1 cellular context compared by ENCODE assay signal in genomic region chr14:24234095-24235020, GRCh38.
TF ChIP-seq lines count a peak whose summit lies in the region.

No MANE protein-coding gene starts in this region.

TF ChIP-seq in WTC11, 78 proteins besides CTCF, POLR2A, EP300 and RAD21 (continued from another document):
- TF ChIP-seq, protein P1, sequence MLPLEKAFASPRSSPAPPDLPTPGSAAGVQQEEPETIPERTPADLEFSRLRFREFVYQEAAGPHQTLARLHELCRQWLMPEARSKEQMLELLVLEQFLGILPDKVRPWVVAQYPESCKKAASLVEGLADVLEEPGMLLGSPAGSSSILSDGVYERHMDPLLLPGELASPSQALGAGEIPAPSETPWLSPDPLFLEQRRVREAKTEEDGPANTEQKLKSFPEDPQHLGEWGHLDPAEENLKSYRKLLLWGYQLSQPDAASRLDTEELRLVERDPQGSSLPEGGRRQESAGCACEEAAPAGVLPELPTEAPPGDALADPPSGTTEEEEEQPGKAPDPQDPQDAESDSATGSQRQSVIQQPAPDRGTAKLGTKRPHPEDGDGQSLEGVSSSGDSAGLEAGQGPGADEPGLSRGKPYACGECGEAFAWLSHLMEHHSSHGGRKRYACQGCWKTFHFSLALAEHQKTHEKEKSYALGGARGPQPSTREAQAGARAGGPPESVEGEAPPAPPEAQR (CRISPR knock-in tag; IDR thresholded peaks at IDR 0.05): no peak
- TF ChIP-seq, protein P2, sequence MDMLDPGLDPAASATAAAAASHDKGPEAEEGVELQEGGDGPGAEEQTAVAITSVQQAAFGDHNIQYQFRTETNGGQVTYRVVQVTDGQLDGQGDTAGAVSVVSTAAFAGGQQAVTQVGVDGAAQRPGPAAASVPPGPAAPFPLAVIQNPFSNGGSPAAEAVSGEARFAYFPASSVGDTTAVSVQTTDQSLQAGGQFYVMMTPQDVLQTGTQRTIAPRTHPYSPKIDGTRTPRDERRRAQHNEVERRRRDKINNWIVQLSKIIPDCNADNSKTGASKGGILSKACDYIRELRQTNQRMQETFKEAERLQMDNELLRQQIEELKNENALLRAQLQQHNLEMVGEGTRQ (CRISPR knock-in tag; IDR thresholded peaks at IDR 0.05): no peak
- TF ChIP-seq, protein P3, sequence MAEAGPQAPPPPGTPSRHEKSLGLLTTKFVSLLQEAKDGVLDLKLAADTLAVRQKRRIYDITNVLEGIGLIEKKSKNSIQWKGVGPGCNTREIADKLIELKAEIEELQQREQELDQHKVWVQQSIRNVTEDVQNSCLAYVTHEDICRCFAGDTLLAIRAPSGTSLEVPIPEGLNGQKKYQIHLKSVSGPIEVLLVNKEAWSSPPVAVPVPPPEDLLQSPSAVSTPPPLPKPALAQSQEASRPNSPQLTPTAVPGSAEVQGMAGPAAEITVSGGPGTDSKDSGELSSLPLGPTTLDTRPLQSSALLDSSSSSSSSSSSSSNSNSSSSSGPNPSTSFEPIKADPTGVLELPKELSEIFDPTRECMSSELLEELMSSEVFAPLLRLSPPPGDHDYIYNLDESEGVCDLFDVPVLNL (CRISPR knock-in tag; IDR thresholded peaks at IDR 0.05; ENCODE audit: borderline replicate concordance, low read depth): no peak
- TF ChIP-seq, protein P4, sequence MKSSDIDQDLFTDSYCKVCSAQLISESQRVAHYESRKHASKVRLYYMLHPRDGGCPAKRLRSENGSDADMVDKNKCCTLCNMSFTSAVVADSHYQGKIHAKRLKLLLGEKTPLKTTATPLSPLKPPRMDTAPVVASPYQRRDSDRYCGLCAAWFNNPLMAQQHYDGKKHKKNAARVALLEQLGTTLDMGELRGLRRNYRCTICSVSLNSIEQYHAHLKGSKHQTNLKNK (CRISPR knock-in tag; IDR thresholded peaks at IDR 0.05): no peak
- TF ChIP-seq ZNF423 (CRISPR knock-in tag; IDR thresholded peaks at IDR 0.05): no peak
- no peak for TF ChIP-seq AR (CRISPR knock-in tag; IDR thresholded peaks at IDR 0.05)
- TF ChIP-seq MXD4 (CRISPR knock-in tag; IDR thresholded peaks at IDR 0.05; ENCODE audit: borderline replicate concordance): no peak
- no peak for TF ChIP-seq GRHL2 (CRISPR knock-in tag; IDR thresholded peaks at IDR 0.05; ENCODE audit: insufficient replicate concordance, severe bottlenecking)
- TF ChIP-seq NR3C1 (CRISPR knock-in tag; conservative IDR thresholded peaks at IDR 0.05; ENCODE audit: low read depth): no peak
- TF ChIP-seq, protein P5, sequence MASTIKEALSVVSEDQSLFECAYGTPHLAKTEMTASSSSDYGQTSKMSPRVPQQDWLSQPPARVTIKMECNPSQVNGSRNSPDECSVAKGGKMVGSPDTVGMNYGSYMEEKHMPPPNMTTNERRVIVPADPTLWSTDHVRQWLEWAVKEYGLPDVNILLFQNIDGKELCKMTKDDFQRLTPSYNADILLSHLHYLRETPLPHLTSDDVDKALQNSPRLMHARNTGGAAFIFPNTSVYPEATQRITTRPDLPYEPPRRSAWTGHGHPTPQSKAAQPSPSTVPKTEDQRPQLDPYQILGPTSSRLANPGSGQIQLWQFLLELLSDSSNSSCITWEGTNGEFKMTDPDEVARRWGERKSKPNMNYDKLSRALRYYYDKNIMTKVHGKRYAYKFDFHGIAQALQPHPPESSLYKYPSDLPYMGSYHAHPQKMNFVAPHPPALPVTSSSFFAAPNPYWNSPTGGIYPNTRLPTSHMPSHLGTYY (CRISPR knock-in tag; IDR thresholded peaks at IDR 0.05): no peak
- TF ChIP-seq JAZF1 (CRISPR knock-in tag; IDR thresholded peaks at IDR 0.05): no peak
